1 cellular context compared by ENCODE assay signal in genomic region chr17:50828508-50829170, GRCh38.
TF ChIP-seq lines count a peak whose summit lies in the region.

No MANE protein-coding gene starts in this region.

TF ChIP-seq in H1, 55 proteins besides CTCF, POLR2A, EP300 and RAD21 (continued from another document):
- TF ChIP-seq USF2 (IDR thresholded peaks at IDR 0.05; ENCODE audit: low read length): no peak
TF ChIP-seq in H1: peak in this region for 0.
